10 cellular contexts compared by ENCODE assay signal in the genomic region with DNA sequence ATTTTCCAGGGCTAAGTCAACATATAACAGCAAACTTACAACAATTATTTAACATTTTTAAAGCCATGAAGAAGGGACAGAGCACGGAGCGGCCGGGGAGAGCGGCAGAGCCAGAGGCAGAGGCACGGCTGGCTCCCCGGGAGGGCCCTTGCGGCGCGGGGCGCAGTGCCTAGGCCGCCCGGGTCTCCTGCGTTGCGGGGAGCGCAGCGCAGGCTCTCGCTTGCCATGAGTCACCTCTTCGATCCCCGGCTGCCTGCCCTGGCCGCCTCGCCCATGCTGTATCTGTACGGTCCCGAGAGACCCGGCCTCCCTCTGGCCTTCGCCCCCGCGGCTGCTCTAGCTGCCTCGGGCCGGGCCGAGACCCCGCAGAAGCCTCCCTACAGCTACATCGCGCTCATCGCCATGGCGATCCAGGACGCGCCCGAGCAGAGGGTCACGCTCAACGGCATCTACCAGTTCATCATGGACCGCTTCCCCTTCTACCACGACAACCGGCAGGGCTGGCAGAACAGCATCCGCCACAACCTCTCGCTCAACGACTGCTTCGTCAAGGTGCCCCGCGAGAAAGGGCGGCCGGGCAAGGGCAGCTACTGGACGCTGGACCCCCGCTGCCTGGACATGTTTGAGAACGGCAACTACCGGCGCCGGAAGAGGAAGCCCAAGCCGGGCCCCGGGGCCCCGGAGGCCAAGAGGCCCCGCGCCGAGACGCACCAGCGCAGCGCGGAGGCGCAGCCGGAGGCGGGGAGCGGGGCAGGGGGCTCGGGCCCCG. TPM values are rescaled to one million over a fixed set of nuclear protein-coding genes. Genes with fewer than 3 reads are reported as not detected.
A peak's percentile ranks its signal among the peaks of the same experiment; 100 is the strongest.
DNase-seq lines count a peak whose midpoint lies in the region; TF ChIP-seq lines count a peak whose summit lies in the region.
"Had no signal": no experiment of that assay in that cellular context is flagged by ENCODE, and none has a peak within 500 bp of the region (broad histone marks: within the 10 kb centered on the region; RNA-seq: fewer than 3 reads in every experiment).

A gene (plus strand): TSS at position 51 of the 769 bp plus-strand sequence. CDS start 175 bp downstream, at position 226.

- H3K4me1 ChIP-seq in ES-I3 (ENCODE audit: insufficient read depth, low read length) = peaks cover 6% of the 10 kb centered on the region
- peaks cover 0 to 31% of the 10 kb centered on the region in 2 donors for H3K4me1 ChIP-seq in right atrium auricular region

- peak within 1 kb of the TSS; percentile 83 for H3K9ac ChIP-seq in ES-I3 (ENCODE audit: low read depth, low read length)

- H3K36me3 ChIP-seq in ES-I3 (ENCODE audit: insufficient read depth, low read length) = no peaks in the 10 kb centered on the region; the same call in 1 of the 2 replicates
- no peaks in the 10 kb centered on the region for H3K36me3 ChIP-seq in right atrium auricular region

- H3K9me3 ChIP-seq in ES-I3 (ENCODE audit: control insufficient read depth, insufficient read depth, low read length) (no peaks in the 10 kb centered on the region), right atrium auricular region (no peaks in the 10 kb centered on the region)

- peak; percentile 54 for DNase-seq in amniotic epithelial cell (ENCODE audit: low read depth)
- no peak for DNase-seq in right atrium auricular region (ENCODE audit: low spot score)
- DNase-seq in retina = peak; percentile 80
- no peak for DNase-seq in globus pallidus (ENCODE audit: low spot score)
- DNase-seq in UCSD-AML1 (lab: John Stamatoyannopoulos, UW; ENCODE audit: unreplicated experiment) = no peak
- DNase-seq in glomerular visceral epithelial cell (ENCODE audit: extremely low spot score) = no peak
- DNase-seq in HK-2 (ENCODE audit: unreplicated experiment) = no peak
- DNase-seq: activated effector memory CD4-positive, alpha-beta T cell treated with Interleukin-2 at 50 U/mL for 16 hours had no signal

- TF ChIP-seq CTCF in right atrium auricular region (IDR thresholded peaks at IDR 0.05) = no peak

- H3K27me3 ChIP-seq in right atrium auricular region = peaks cover 0 to 9% of the 10 kb centered on the region in 2 donors

- peak within 1 kb of the TSS; percentile 11 to 49 for H3K4me3 ChIP-seq in right atrium auricular region
- H3K4me3 ChIP-seq: K562 had no signal

- peak within 1 kb of the TSS; percentile 75 to 81 for H3K27ac ChIP-seq in right atrium auricular region

RNA-seq across cellular contexts. Expression of the gene that starts here (rescaled TPM):
- total RNA-seq in right atrium auricular region = 1 to 10 TPM in 1 of 2 donors, under 1 TPM in 1; 0.85 to 1.3 TPM
- total RNA-seq: K562 had no signal

Comparison
In these comparisons a context has a peak if more than half of its experiments do, and no peak if none do; other contexts are left out.
1. DNase-seq: peak in amniotic epithelial cell (single experiment) and retina (single experiment); none in right atrium auricular region (single experiment), globus pallidus (single experiment), UCSD-AML1 (single experiment), glomerular visceral epithelial cell (single experiment) and HK-2 (single experiment).